2 cellular contexts compared by ENCODE assay signal in the genomic region with DNA sequence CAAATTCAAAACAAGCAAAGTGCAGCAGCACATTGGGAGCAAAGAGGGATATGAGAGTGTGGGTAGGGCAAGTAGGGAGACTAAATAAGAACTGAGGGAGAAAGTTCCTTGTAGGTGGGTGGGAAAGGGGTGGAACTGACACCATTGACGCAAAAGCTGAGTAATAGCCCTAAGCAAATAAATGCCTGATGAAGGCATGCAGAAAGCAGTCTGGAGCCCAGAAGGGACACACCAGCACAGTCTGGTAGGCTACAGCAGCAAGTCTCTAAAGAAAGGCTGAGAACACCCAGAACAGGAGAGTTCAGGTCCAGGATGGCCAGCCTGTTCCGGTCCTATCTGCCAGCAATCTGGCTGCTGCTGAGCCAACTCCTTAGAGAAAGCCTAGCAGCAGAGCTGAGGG.
TF ChIP-seq lines count a peak whose summit lies in the region.

A gene (plus strand): TSS at position 208 of the 400 bp plus-strand sequence. CDS start 105 bp downstream, at position 313.

TF ChIP-seq in IMR-90, 13 proteins besides CTCF, POLR2A, EP300 and RAD21:
- TF ChIP-seq RCOR1 (IDR thresholded peaks at IDR 0.05; ENCODE audit: insufficient replicate concordance, low read length), result no peak
- TF ChIP-seq CEBPB (IDR thresholded peaks at IDR 0.05; ENCODE audit: low read depth, low read length), result no peak

TF ChIP-seq in GM23338, 12 proteins besides CTCF, POLR2A, EP300 and RAD21:
- TF ChIP-seq, protein P1, sequence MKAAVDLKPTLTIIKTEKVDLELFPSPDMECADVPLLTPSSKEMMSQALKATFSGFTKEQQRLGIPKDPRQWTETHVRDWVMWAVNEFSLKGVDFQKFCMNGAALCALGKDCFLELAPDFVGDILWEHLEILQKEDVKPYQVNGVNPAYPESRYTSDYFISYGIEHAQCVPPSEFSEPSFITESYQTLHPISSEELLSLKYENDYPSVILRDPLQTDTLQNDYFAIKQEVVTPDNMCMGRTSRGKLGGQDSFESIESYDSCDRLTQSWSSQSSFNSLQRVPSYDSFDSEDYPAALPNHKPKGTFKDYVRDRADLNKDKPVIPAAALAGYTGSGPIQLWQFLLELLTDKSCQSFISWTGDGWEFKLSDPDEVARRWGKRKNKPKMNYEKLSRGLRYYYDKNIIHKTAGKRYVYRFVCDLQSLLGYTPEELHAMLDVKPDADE (IDR thresholded peaks at IDR 0.05), result no peak
- TF ChIP-seq POLR2AphosphoS5 (IDR thresholded peaks at IDR 0.05; ENCODE audit: low read depth) (no peak), NANOG (IDR thresholded peaks at IDR 0.05; ENCODE audit: borderline replicate concordance) (no peak), STAT1 (IDR thresholded peaks at IDR 0.05; ENCODE audit: unreplicated experiment) (no peak), CREB1 (CRISPR knock-in tag; IDR thresholded peaks at IDR 0.05; ENCODE audit: low read depth) (no peak), EZH2phosphoT487 (IDR thresholded peaks at IDR 0.05; ENCODE audit: unreplicated experiment) (no peak), ZNF114 (CRISPR knock-in tag; IDR thresholded peaks at IDR 0.05) (no peak), EZH2 (IDR thresholded peaks at IDR 0.05; ENCODE audit: low read depth, unreplicated experiment) (no peak), ZNF331 (CRISPR knock-in tag; IDR thresholded peaks at IDR 0.05; ENCODE audit: low read depth) (no peak), JUNB (IDR thresholded peaks at IDR 0.05; ENCODE audit: unreplicated experiment) (no peak)
- TF ChIP-seq, protein P2, sequence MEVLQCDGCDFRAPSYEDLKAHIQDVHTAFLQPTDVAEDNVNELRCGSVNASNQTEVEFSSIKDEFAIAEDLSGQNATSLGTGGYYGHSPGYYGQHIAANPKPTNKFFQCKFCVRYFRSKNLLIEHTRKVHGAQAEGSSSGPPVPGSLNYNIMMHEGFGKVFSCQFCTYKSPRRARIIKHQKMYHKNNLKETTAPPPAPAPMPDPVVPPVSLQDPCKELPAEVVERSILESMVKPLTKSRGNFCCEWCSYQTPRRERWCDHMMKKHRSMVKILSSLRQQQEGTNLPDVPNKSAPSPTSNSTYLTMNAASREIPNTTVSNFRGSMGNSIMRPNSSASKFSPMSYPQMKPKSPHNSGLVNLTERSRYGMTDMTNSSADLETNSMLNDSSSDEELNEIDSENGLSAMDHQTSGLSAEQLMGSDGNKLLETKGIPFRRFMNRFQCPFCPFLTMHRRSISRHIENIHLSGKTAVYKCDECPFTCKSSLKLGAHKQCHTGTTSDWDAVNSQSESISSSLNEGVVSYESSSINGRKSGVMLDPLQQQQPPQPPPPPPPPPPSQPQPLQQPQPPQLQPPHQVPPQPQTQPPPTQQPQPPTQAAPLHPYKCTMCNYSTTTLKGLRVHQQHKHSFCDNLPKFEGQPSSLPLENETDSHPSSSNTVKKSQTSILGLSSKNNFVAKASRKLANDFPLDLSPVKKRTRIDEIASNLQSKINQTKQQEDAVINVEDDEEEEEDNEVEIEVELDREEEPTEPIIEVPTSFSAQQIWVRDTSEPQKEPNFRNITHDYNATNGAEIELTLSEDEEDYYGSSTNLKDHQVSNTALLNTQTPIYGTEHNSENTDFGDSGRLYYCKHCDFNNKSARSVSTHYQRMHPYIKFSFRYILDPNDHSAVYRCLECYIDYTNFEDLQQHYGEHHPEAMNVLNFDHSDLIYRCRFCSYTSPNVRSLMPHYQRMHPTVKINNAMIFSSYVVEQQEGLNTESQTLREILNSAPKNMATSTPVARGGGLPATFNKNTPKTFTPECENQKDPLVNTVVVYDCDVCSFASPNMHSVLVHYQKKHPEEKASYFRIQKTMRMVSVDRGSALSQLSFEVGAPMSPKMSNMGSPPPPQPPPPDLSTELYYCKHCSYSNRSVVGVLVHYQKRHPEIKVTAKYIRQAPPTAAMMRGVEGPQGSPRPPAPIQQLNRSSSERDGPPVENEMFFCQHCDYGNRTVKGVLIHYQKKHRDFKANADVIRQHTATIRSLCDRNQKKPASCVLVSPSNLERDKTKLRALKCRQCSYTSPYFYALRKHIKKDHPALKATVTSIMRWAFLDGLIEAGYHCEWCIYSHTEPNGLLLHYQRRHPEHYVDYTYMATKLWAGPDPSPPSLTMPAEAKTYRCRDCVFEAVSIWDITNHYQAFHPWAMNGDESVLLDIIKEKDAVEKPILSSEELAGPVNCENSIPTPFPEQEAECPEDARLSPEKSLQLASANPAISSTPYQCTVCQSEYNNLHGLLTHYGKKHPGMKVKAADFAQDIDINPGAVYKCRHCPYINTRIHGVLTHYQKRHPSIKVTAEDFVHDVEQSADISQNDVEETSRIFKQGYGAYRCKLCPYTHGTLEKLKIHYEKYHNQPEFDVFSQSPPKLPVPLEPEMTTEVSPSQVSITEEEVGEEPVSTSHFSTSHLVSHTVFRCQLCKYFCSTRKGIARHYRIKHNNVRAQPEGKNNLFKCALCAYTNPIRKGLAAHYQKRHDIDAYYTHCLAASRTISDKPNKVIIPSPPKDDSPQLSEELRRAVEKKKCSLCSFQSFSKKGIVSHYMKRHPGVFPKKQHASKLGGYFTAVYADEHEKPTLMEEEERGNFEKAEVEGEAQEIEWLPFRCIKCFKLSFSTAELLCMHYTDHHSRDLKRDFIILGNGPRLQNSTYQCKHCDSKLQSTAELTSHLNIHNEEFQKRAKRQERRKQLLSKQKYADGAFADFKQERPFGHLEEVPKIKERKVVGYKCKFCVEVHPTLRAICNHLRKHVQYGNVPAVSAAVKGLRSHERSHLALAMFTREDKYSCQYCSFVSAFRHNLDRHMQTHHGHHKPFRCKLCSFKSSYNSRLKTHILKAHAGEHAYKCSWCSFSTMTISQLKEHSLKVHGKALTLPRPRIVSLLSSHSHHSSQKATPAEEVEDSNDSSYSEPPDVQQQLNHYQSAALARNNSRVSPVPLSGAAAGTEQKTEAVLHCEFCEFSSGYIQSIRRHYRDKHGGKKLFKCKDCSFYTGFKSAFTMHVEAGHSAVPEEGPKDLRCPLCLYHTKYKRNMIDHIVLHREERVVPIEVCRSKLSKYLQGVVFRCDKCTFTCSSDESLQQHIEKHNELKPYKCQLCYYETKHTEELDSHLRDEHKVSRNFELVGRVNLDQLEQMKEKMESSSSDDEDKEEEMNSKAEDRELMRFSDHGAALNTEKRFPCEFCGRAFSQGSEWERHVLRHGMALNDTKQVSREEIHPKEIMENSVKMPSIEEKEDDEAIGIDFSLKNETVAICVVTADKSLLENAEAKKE (CRISPR knock-in tag; IDR thresholded peaks at IDR 0.05), result no peak
- TF ChIP-seq, protein P3, sequence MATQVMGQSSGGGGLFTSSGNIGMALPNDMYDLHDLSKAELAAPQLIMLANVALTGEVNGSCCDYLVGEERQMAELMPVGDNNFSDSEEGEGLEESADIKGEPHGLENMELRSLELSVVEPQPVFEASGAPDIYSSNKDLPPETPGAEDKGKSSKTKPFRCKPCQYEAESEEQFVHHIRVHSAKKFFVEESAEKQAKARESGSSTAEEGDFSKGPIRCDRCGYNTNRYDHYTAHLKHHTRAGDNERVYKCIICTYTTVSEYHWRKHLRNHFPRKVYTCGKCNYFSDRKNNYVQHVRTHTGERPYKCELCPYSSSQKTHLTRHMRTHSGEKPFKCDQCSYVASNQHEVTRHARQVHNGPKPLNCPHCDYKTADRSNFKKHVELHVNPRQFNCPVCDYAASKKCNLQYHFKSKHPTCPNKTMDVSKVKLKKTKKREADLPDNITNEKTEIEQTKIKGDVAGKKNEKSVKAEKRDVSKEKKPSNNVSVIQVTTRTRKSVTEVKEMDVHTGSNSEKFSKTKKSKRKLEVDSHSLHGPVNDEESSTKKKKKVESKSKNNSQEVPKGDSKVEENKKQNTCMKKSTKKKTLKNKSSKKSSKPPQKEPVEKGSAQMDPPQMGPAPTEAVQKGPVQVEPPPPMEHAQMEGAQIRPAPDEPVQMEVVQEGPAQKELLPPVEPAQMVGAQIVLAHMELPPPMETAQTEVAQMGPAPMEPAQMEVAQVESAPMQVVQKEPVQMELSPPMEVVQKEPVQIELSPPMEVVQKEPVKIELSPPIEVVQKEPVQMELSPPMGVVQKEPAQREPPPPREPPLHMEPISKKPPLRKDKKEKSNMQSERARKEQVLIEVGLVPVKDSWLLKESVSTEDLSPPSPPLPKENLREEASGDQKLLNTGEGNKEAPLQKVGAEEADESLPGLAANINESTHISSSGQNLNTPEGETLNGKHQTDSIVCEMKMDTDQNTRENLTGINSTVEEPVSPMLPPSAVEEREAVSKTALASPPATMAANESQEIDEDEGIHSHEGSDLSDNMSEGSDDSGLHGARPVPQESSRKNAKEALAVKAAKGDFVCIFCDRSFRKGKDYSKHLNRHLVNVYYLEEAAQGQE (IDR thresholded peaks at IDR 0.05; ENCODE audit: unreplicated experiment), result no peak
